Comparison of ENCODE assay signal across 8 cellular contexts in the genomic region with DNA sequence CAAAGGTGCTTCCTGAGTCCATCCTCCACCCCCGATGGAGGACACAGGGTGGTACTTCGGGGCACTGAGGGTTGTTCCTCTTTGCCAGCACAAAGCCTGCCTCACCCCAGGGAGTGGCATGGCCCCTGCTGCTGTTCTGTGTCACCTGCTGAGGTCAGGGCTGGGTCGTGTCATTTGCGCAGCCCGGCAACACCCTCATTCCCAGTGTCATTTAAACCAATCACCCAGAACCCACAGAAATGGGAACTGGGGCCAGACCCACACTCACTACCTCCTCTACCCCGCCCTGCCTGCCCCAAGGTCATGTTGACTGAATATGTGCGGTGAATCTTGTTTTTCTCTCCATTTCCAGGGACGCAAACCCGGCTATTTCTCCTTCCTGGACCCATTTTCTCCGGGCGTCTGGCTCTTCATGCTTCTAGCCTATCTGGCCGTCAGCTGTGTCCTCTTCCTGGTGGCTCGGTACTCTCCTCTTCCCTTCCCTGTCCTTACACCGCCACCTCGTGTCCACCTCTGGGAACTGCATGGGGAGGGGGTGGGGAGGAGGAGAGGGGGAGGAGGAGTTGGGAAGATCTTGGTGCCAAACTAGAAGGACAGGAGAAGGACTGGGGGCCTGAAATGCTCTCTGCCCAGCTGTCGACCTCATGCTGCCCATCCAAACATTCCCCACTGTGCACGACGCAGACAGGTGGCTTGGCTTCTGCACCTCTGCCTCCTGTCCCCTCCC.
DNase-seq lines count a peak whose midpoint lies in the region; ATAC-seq, FAIRE-seq and TF ChIP-seq lines count a peak whose summit lies in the region.

No MANE protein-coding gene starts in this region.

- no peaks in the 10 kb centered on the region for H3K36me3 ChIP-seq in Caco-2 (ENCODE audit: control insufficient read depth, insufficient read depth, low read length)
- no peaks in the 10 kb centered on the region for H3K36me3 ChIP-seq in HepG2 (replicated peaks in 1 of 2; ENCODE audit: control insufficient read depth in 1 of 2, insufficient read depth in 2 of 2, low read length in 2 of 2)

- H3K4me2 ChIP-seq in HepG2 (ENCODE audit: low read depth, low read length): peak overlapping the region; percentile 66

- WGBS in HepG2 (ENCODE audit: low lambda C conversion rate): 15% methylated on average over 12 of the region's 18 CpGs

- H3K36me3 Mint-ChIP-seq in Caco-2 (ENCODE audit: insufficient read depth, unreplicated experiment): no peaks in the 10 kb centered on the region

- intact Hi-C loops in Caco-2 (cut with micrococcal nuclease; ENCODE audit: unreplicated experiment): loop anchor here (1.0 to 5.0 kb wide), 6 partner anchors 18 to 615 kb away; partner anchors contain the start of genes ARHGEF12 and GRIK4
- intact Hi-C loops in HepG2 (cut with micrococcal nuclease; ENCODE audit: unreplicated experiment): loop anchor here (1.0 to 5.0 kb wide), 2 partner anchors 195 to 441 kb away; partner anchors contain the start of gene GRIK4

- no peak overlapping the region for H3K27ac Mint-ChIP-seq in Caco-2 (ENCODE audit: unreplicated experiment)

- TF ChIP-seq EP300 in HepG2 (IDR thresholded peaks at IDR 0.05; ENCODE audit: low read depth in 2 of 2, low read length in 2 of 2): no peak
- TF ChIP-seq EP300 in HepG2 (CRISPR knock-in tag; IDR thresholded peaks at IDR 0.05; ENCODE audit: borderline replicate concordance): no peak

- in situ Hi-C loops in HepG2 (cut with HindIII; ENCODE audit: extremely low pct_ligation_motif_present, low pct_unique_long_range_greater_than_20kb): loop anchor here (5.0 to 10.0 kb wide), 2 partner anchors 268 to 440 kb away; partner anchors contain the start of gene GRIK4

- H3K4me3 ChIP-seq in Caco-2 (ENCODE audit: low read depth, low read length): peak overlapping the region; percentile 13; the same call in 1 of the 2 replicates
- H3K4me3 ChIP-seq in HFF-Myc (replicated peaks; ENCODE audit: low read depth, low read length): no peak overlapping the region
- peak overlapping the region in 1 of 3 experiments; percentile 17; a peak in 1 of 6 replicates for H3K4me3 ChIP-seq in HepG2 (replicated peaks in 1 of 3; ENCODE audit: insufficient read depth in 1 of 3, low read depth in 2 of 3, low read length in 3 of 3)

- no TSS peak for BruUV-seq in Caco-2 (replicated peaks; lab: Mats Ljungman, UMichigan)
- no TSS peak for BruUV-seq in HepG2 (replicated peaks; lab: Mats Ljungman, UMichigan)

- no peaks in the 10 kb centered on the region for H3K79me2 ChIP-seq in HepG2 (ENCODE audit: insufficient read depth, low read length)

- no peak overlapping the region for H3K9ac ChIP-seq in HepG2 (ENCODE audit: insufficient read depth, low read depth, low read length)

- POLR2A ChIA-PET in Caco-2 (lab: Charles Lee) (no interaction called here), HepG2 (lab: Yijun Ruan, JAX) (interaction anchor here (0.7 kb wide), 1 partner anchor 123 kb away, joined by 3 read pairs; no protein-coding TSS in a partner anchor)

- H3K9me3 ChIP-seq in Caco-2 (no peaks in the 10 kb centered on the region), HepG2 (ENCODE audit: low read length) (no peaks in the 10 kb centered on the region)

- peak overlapping the region; percentile 67 for H3K4me3 Mint-ChIP-seq in Caco-2 (ENCODE audit: unreplicated experiment)

- no peaks in the 10 kb centered on the region for H3K9me3 Mint-ChIP-seq in Caco-2 (ENCODE audit: unreplicated experiment)

- no peak for TF ChIP-seq POLR2A in HepG2 (IDR thresholded peaks at IDR 0.05; ENCODE audit: insufficient read depth in 1 of 2, low read depth in 2 of 2, low read length in 2 of 2)

- peak; percentile 36 for FAIRE-seq in HepG2 (lab: Jason Lieb, UNC)

- ATAC-seq in HepG2 (peak; percentile 91), GM18873 (IDR thresholded peaks at IDR 0.05; ENCODE audit: low FRiP score, unreplicated experiment) (no peak)

- H3K27me3 Mint-ChIP-seq in Caco-2 (ENCODE audit: insufficient read depth, unreplicated experiment): peaks cover 10% of the 10 kb centered on the region

- peak; percentile 91 to 93 for DNase-seq in Caco-2
- DNase-seq in HFF-Myc (ENCODE audit: extremely low read depth, low read depth): peak; percentile 21
- peak; percentile 93 to 95 for DNase-seq in NCI-H446 (lab: John Stamatoyannopoulos, UW)
- DNase-seq in activated CD4-positive, alpha-beta T cell treated with anti-CD3 and anti-CD28 coated beads for 4 hours: peak; percentile 15 to 62
- peak; percentile 54 for DNase-seq in dedifferentiated amniotic fluid mesenchymal stem cell (ENCODE audit: extremely low spot score)
- peak; percentile 64 for DNase-seq in HepG2 (ENCODE audit: low spot score)
- DNase-seq in stimulated activated CD4-positive, alpha-beta T cell treated with anti-CD3 and anti-CD28 coated beads, Interleukin-4, amount 100 ng/mL, for 1 hour: peak; percentile 62

- CTCF ChIA-PET in Caco-2 (lab: Charles Lee): interaction anchor here (0.6 to 2.0 kb wide), 21 partner anchors 14 to 1171 kb away, joined by 3 to 16 read pairs (median 3); partner anchors contain the start of gene GRIK4
- CTCF ChIA-PET in HepG2 (lab: Yijun Ruan, JAX; ENCODE audit: low intra/inter-chr PET ratio, low total read pairs): interaction anchor here (1.2 to 2.1 kb wide), 3 partner anchors 19 to 442 kb away, joined by 5 to 15 read pairs (median 5); partner anchors contain the start of gene GRIK4

- H3K27me3 ChIP-seq in Caco-2 (replicated peaks; ENCODE audit: control insufficient read depth, insufficient read depth, low read length): peaks cover 1% of the 10 kb centered on the region; the same call in 1 of the 2 replicates
- H3K27me3 ChIP-seq in HepG2 (ENCODE audit: control insufficient read depth in 1 of 2, insufficient read depth in 2 of 2, low read length in 2 of 2): peaks cover 5 to 6% of the 10 kb centered on the region in 2 experiments; a peak in 2 of 5 replicates

- H3K4me1 ChIP-seq in Caco-2 (peaks cover 5% of the 10 kb centered on the region; the same call in 1 of the 2 replicates), HepG2 (ENCODE audit: insufficient read depth, low read length) (no peaks in the 10 kb centered on the region)

- H2AFZ ChIP-seq in HepG2 (ENCODE audit: low read length): no peak overlapping the region

- peak; percentile 57 for TF ChIP-seq RAD21 in HepG2 (CRISPR knock-in tag; IDR thresholded peaks at IDR 0.05)

- TF ChIP-seq CTCF in Caco-2 (IDR thresholded peaks at IDR 0.05; ENCODE audit: insufficient read depth in 1 of 2, low read depth in 1 of 2, low read length in 1 of 2, severe bottlenecking in 1 of 2, unreplicated experiment in 1 of 2) (peak; percentile 97 to 99), HFF-Myc (IDR thresholded peaks at IDR 0.05; ENCODE audit: low read depth, low read length, missing control alignments) (peak; percentile 73), HepG2 (CRISPR knock-in tag; IDR thresholded peaks at IDR 0.05) (peak; percentile 80)

- H3K4me1 Mint-ChIP-seq in Caco-2 (ENCODE audit: low read depth, unreplicated experiment): peaks cover 7% of the 10 kb centered on the region

- no peak overlapping the region for H3K27ac ChIP-seq in HepG2 (ENCODE audit: extremely low read length, insufficient read depth, low read length)

- H4K20me1 ChIP-seq in HepG2 (ENCODE audit: insufficient read depth, low read length): no peaks in the 10 kb centered on the region

TF ChIP-seq in HepG2, 621 proteins besides CTCF, POLR2A, EP300 and RAD21 (continues in another document):
- TF ChIP-seq GFI1 (CRISPR knock-in tag; IDR thresholded peaks at IDR 0.05; ENCODE audit: borderline replicate concordance): no peak
- TF ChIP-seq ZNF574 (CRISPR knock-in tag; IDR thresholded peaks at IDR 0.05): no peak
- TF ChIP-seq, protein P1, sequence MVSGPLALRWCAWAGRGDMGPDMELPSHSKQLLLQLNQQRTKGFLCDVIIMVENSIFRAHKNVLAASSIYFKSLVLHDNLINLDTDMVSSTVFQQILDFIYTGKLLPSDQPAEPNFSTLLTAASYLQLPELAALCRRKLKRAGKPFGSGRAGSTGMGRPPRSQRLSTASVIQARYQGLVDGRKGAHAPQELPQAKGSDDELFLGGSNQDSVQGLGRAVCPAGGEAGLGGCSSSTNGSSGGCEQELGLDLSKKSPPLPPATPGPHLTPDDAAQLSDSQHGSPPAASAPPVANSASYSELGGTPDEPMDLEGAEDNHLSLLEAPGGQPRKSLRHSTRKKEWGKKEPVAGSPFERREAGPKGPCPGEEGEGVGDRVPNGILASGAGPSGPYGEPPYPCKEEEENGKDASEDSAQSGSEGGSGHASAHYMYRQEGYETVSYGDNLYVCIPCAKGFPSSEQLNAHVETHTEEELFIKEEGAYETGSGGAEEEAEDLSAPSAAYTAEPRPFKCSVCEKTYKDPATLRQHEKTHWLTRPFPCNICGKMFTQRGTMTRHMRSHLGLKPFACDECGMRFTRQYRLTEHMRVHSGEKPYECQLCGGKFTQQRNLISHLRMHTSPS (CRISPR knock-in tag; IDR thresholded peaks at IDR 0.05; ENCODE audit: low read depth): no peak
- TF ChIP-seq SNAPC5 (CRISPR knock-in tag; IDR thresholded peaks at IDR 0.05; ENCODE audit: borderline replicate concordance): no peak
- no peak for TF ChIP-seq ETV6 (CRISPR knock-in tag; conservative IDR thresholded peaks at IDR 0.05)
- TF ChIP-seq ZNF678 (CRISPR knock-in tag; IDR thresholded peaks at IDR 0.05): no peak
- TF ChIP-seq ERF (CRISPR knock-in tag; IDR thresholded peaks at IDR 0.05): no peak
- no peak for TF ChIP-seq ISX (CRISPR knock-in tag; conservative IDR thresholded peaks at IDR 0.05)
- TF ChIP-seq TMF1 (CRISPR knock-in tag; IDR thresholded peaks at IDR 0.05; ENCODE audit: low read depth): no peak
- TF ChIP-seq ZNF329 (CRISPR knock-in tag; IDR thresholded peaks at IDR 0.05; ENCODE audit: low read depth): no peak

Comparison
In these comparisons a context has a peak if more than half of its experiments do, and no peak if none do; other contexts are left out.
1. DNase-seq: peak in every context shown above with its lines; median percentile 94 in NCI-H446; 92 in Caco-2; 64 in HepG2; 62 in stimulated activated CD4-positive, alpha-beta T cell treated with anti-CD3 and anti-CD28 coated beads, Interleukin-4, amount 100 ng/mL, for 1 hour; 54 in dedifferentiated amniotic fluid mesenchymal stem cell; 38 in activated CD4-positive, alpha-beta T cell treated with anti-CD3 and anti-CD28 coated beads for 4 hours; 21 in HFF-Myc.